Comparison of ENCODE assay signal across 16 cellular contexts in the genomic region with DNA sequence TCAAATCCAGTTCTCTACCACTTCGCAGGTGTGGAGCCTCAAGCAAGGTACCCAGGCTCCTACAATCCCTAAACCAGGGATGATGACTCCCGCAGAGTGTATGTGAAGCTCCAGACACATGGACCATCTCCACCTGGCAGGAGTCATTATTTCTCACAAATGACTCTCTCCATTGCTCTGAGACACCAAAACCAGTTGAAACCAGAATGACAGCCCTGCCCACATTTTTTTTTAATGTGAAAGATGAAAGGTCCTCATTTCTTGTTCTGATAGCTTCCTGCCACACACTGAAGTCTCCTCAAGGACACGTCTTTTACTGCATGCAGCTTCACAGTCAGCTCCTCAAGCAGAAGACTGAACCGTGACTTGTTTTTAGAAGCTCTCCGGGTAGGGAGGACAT.
DNase-seq lines count a peak whose midpoint lies in the region; ATAC-seq lines count a peak whose summit lies in the region.
"Had no signal": no experiment of that assay in that cellular context is flagged by ENCODE, and none has a peak within 500 bp of the region (broad histone marks: within the 10 kb centered on the region; RNA-seq: fewer than 3 reads in every experiment).

No MANE protein-coding gene starts in this region.

- H3K27ac ChIP-seq in GM23248 = no peak overlapping the region

- no peaks in the 10 kb centered on the region for H3K27me3 ChIP-seq in GM23248 (replicated peaks; ENCODE audit: insufficient read depth)
- H3K27me3 ChIP-seq: dorsolateral prefrontal cortex, heart right ventricle had no signal

- no peak overlapping the region for H3K4me2 ChIP-seq in GM23248 (ENCODE audit: unreplicated experiment)

- H3K79me2 ChIP-seq in GM23248 (ENCODE audit: insufficient read depth) = no peaks in the 10 kb centered on the region

- no peaks in the 10 kb centered on the region for H3K9me2 ChIP-seq in GM23248 (ENCODE audit: insufficient read depth)

- peaks cover 53% of the 10 kb centered on the region for H3K4me1 Mint-ChIP-seq in activated CD4-positive, alpha-beta memory T cell treated with anti-CD3 and anti-CD28 coated beads, Interleukin-2, amount 10 ng/mL, durations not matched to agents 7 days and 5 days
- peaks cover 21 to 38% of the 10 kb centered on the region in 2 donors for H3K4me1 Mint-ChIP-seq in effector memory CD8-positive, alpha-beta T cell (ENCODE audit: low read depth in 2 of 2)

- DNase-seq in activated CD4-positive, CD25-positive, alpha-beta regulatory T cell treated with anti-CD3 and anti-CD28 coated beads, Interleukin-2, amount 50 U/mL, for 16 hours (ENCODE audit: low read depth, low spot score) = peak; percentile 12
- DNase-seq in activated CD4-positive, CD25-positive, alpha-beta regulatory T cell treated with anti-CD3 and anti-CD28 coated beads, Interleukin-2, amount 50 U/mL, for 72 hours = no peak
- peak; percentile 21 for DNase-seq in GM23248
- peak; percentile 30 for DNase-seq in activated CD4-positive, alpha-beta memory T cell treated with anti-CD3 and anti-CD28 coated beads, Interleukin-2, amount 10 ng/mL, durations not matched to agents 7 days and 5 days
- DNase-seq in effector memory CD8-positive, alpha-beta T cell = peak in 1 of 3 experiments; percentile 27
- DNase-seq in NOMO-1 (lab: John Stamatoyannopoulos, UW; ENCODE audit: unreplicated experiment in 2 of 2) = no peak
- no peak for DNase-seq in iPS-NIHi7 (ENCODE audit: extremely low spot score)
- DNase-seq: 8988T, C1 segment of cervical spinal cord, dorsolateral prefrontal cortex, heart right ventricle, kidney, NCI-H1092, SHP77 treated with DMSO at 0.1 percent for 48 hours had no signal

- peak overlapping the region; percentile 46 for H3K4me3 Mint-ChIP-seq in activated CD4-positive, alpha-beta memory T cell treated with anti-CD3 and anti-CD28 coated beads, Interleukin-2, amount 10 ng/mL, durations not matched to agents 7 days and 5 days
- H3K4me3 Mint-ChIP-seq in effector memory CD8-positive, alpha-beta T cell = peak overlapping the region; percentile 51 to 59

- in situ Hi-C loops in GM23248 (cut with MboI) = loop anchor here (25.0 kb wide), 1 partner anchor 255 kb away; no protein-coding TSS in a partner anchor

- no peaks in the 10 kb centered on the region for H3K9me3 Mint-ChIP-seq in activated CD4-positive, alpha-beta memory T cell treated with anti-CD3 and anti-CD28 coated beads, Interleukin-2, amount 10 ng/mL, durations not matched to agents 7 days and 5 days
- H3K9me3 Mint-ChIP-seq in effector memory CD8-positive, alpha-beta T cell = no peaks in the 10 kb centered on the region

- no peaks in the 10 kb centered on the region for H3K36me3 ChIP-seq in GM23248 (ENCODE audit: low read depth)
- H3K36me3 ChIP-seq: heart right ventricle had no signal

- H3K36me3 Mint-ChIP-seq in activated CD4-positive, alpha-beta memory T cell treated with anti-CD3 and anti-CD28 coated beads, Interleukin-2, amount 10 ng/mL, durations not matched to agents 7 days and 5 days (ENCODE audit: low read depth) = no peaks in the 10 kb centered on the region
- H3K36me3 Mint-ChIP-seq in effector memory CD8-positive, alpha-beta T cell (ENCODE audit: insufficient read depth) = peaks cover 10% of the 10 kb centered on the region

- POLR2A ChIA-PET in activated CD4-positive, alpha-beta memory T cell treated with anti-CD3 and anti-CD28 coated beads, Interleukin-2, amount 10 ng/mL, durations not matched to agents 7 days and 5 days (lab: Charles Lee) = interaction anchor here (0.9 to 3.1 kb wide), 13 partner anchors 9 to 181 kb away, joined by 3 to 17 read pairs (median 7); a partner anchor contains a TSS

- H3K27ac Mint-ChIP-seq in activated CD4-positive, alpha-beta memory T cell treated with anti-CD3 and anti-CD28 coated beads, Interleukin-2, amount 10 ng/mL, durations not matched to agents 7 days and 5 days = peak overlapping the region; percentile 74
- H3K27ac Mint-ChIP-seq in effector memory CD8-positive, alpha-beta T cell = peak overlapping the region; percentile 53 to 90

- CTCF ChIA-PET in activated CD4-positive, alpha-beta memory T cell treated with anti-CD3 and anti-CD28 coated beads, Interleukin-2, amount 10 ng/mL, durations not matched to agents 7 days and 5 days (lab: Charles Lee) = interaction anchor here (0.6 to 18.1 kb wide), 10 partner anchors 9 to 568 kb away, joined by 3 to 374 read pairs (median 3); a partner anchor contains a TSS

- no peaks in the 10 kb centered on the region for H4K20me1 ChIP-seq in GM23248 (ENCODE audit: insufficient read depth)

- peaks cover 22% of the 10 kb centered on the region for H3K4me1 ChIP-seq in GM23248 (ENCODE audit: insufficient read depth)

- ATAC-seq in effector memory CD8-positive, alpha-beta T cell (replicated peaks) = no peak
- no peak for ATAC-seq in HG03354 (IDR thresholded peaks at IDR 0.05; ENCODE audit: poor library complexity, severe bottlenecking, unreplicated experiment)
- ATAC-seq: heart right ventricle, HepG2 had no signal

- no peak overlapping the region for H3K4me3 ChIP-seq in GM23248
- H3K4me3 ChIP-seq: dorsolateral prefrontal cortex, heart right ventricle had no signal

- peaks cover 15% of the 10 kb centered on the region for H3F3A ChIP-seq in GM23248 (ENCODE audit: insufficient read depth)

- H3K27me3 Mint-ChIP-seq in activated CD4-positive, alpha-beta memory T cell treated with anti-CD3 and anti-CD28 coated beads, Interleukin-2, amount 10 ng/mL, durations not matched to agents 7 days and 5 days = no peaks in the 10 kb centered on the region
- H3K27me3 Mint-ChIP-seq in effector memory CD8-positive, alpha-beta T cell = no peaks in the 10 kb centered on the region

- WGBS in GM23248 (ENCODE audit: low coverage in 1 of 2, low lambda C conversion rate in 2 of 2, missing lambda C conversion rate in 2 of 2), 2 experiments = 74 to 77% methylated on average over 5 of the region's 5 CpGs

- H3K9ac ChIP-seq in GM23248 = no peak overlapping the region

- no peak overlapping the region for H2AFZ ChIP-seq in GM23248

- H3K9me3 ChIP-seq in GM23248 (ENCODE audit: low read depth) = no peaks in the 10 kb centered on the region
- H3K9me3 ChIP-seq: heart right ventricle had no signal

Comparison
In these comparisons a context has a peak if more than half of its experiments do, and no peak if none do; other contexts are left out.
1. DNase-seq: peak in activated CD4-positive, CD25-positive, alpha-beta regulatory T cell treated with anti-CD3 and anti-CD28 coated beads, Interleukin-2, amount 50 U/mL, for 16 hours (single experiment), GM23248 (single experiment) and activated CD4-positive, alpha-beta memory T cell treated with anti-CD3 and anti-CD28 coated beads, Interleukin-2, amount 10 ng/mL, durations not matched to agents 7 days and 5 days (single experiment); none in activated CD4-positive, CD25-positive, alpha-beta regulatory T cell treated with anti-CD3 and anti-CD28 coated beads, Interleukin-2, amount 50 U/mL, for 72 hours (single experiment), NOMO-1 (0 of 2) and iPS-NIHi7 (single experiment).